In genomic region chr22:50267591-50268390, GRCh38 we compare ENCODE assay signal across 9 cellular contexts. TPM values are rescaled to one million over a fixed set of nuclear protein-coding genes. Genes with fewer than 3 reads are reported as not detected.
DNase-seq lines count a peak whose midpoint lies in the region; ATAC-seq and TF ChIP-seq lines count a peak whose summit lies in the region.
"Had no signal": no experiment of that assay in that cellular context is flagged by ENCODE, and none has a peak within 500 bp of the region (broad histone marks: within the 10 kb centered on the region; RNA-seq: fewer than 3 reads in every experiment).

No MANE protein-coding gene starts in this region.

- H3K4me1 Mint-ChIP-seq in natural killer cell = peaks cover 0 to 10% of the 10 kb centered on the region in 2 donors
- peaks cover 0 to 3% of the 10 kb centered on the region in 2 donors for H3K4me1 Mint-ChIP-seq in natural killer cell treated with Interleukin-12 subunit alpha and Interleukin-12 subunit beta and Interleukin-15 and Interleukin-18, amount 100 ng/mL, for 72 hours (ENCODE audit: low read depth in 2 of 2)
- peaks cover 19% of the 10 kb centered on the region for H3K4me1 Mint-ChIP-seq in activated naive CD4-positive, alpha-beta T cell treated with anti-CD3 and anti-CD28 coated beads, Interleukin-2, amount 10 ng/mL, durations not matched to agents 7 days and 5 days

- no peaks in the 10 kb centered on the region for H3K9me3 Mint-ChIP-seq in natural killer cell
- no peaks in the 10 kb centered on the region for H3K9me3 Mint-ChIP-seq in natural killer cell treated with Interleukin-12 subunit alpha and Interleukin-12 subunit beta and Interleukin-15 and Interleukin-18, amount 100 ng/mL, for 72 hours
- H3K9me3 Mint-ChIP-seq in activated naive CD4-positive, alpha-beta T cell treated with anti-CD3 and anti-CD28 coated beads, Interleukin-2, amount 10 ng/mL, durations not matched to agents 7 days and 5 days = no peaks in the 10 kb centered on the region

- H3K27ac Mint-ChIP-seq in natural killer cell = no peak overlapping the region
- H3K27ac Mint-ChIP-seq in natural killer cell treated with Interleukin-12 subunit alpha and Interleukin-12 subunit beta and Interleukin-15 and Interleukin-18, amount 100 ng/mL, for 72 hours = no peak overlapping the region
- no peak overlapping the region for H3K27ac Mint-ChIP-seq in activated naive CD4-positive, alpha-beta T cell treated with anti-CD3 and anti-CD28 coated beads, Interleukin-2, amount 10 ng/mL, durations not matched to agents 7 days and 5 days
- H3K27ac Mint-ChIP-seq: activated naive CD8-positive, alpha-beta T cell had no signal

- CTCF ChIA-PET in activated naive CD4-positive, alpha-beta T cell treated with anti-CD3 and anti-CD28 coated beads, Interleukin-2, amount 10 ng/mL, durations not matched to agents 7 days and 5 days (lab: Charles Lee) = interaction anchor here (1.0 to 1.5 kb wide), 3 partner anchors 17 to 192 kb away, joined by 3 to 5 read pairs (median 4); partner anchors contain the start of gene HDAC10

- intact Hi-C loops in natural killer cell (cut with micrococcal nuclease) (no loop called here), left ventricle myocardium superior (cut with micrococcal nuclease) (no loop called here)

- no peak for TF ChIP-seq CTCF in natural killer cell (IDR thresholded peaks at IDR 0.05)

- no peak overlapping the region for H3K4me3 Mint-ChIP-seq in natural killer cell
- no peak overlapping the region for H3K4me3 Mint-ChIP-seq in natural killer cell treated with Interleukin-12 subunit alpha and Interleukin-12 subunit beta and Interleukin-15 and Interleukin-18, amount 100 ng/mL, for 72 hours
- H3K4me3 Mint-ChIP-seq in activated naive CD4-positive, alpha-beta T cell treated with anti-CD3 and anti-CD28 coated beads, Interleukin-2, amount 10 ng/mL, durations not matched to agents 7 days and 5 days = no peak overlapping the region

- ATAC-seq in natural killer cell (peak in 2 of 3 donors; percentile 24 to 26), left ventricle myocardium superior (peak; percentile 74), HG03039 (IDR thresholded peaks at IDR 0.05; ENCODE audit: unreplicated experiment) (no peak), HG02588 (IDR thresholded peaks at IDR 0.05; ENCODE audit: unreplicated experiment) (no peak)
- no peak for ATAC-seq in natural killer cell treated with Interleukin-12 subunit alpha and Interleukin-12 subunit beta and Interleukin-15 and Interleukin-18, amount 100 ng/mL, for 72 hours

- DNase-seq in natural killer cell (no peak), left ventricle myocardium superior (peak; percentile 82), NCI-H1048 (lab: John Stamatoyannopoulos, UW) (no peak)
- no peak for DNase-seq in natural killer cell treated with Interleukin-12 subunit alpha and Interleukin-12 subunit beta and Interleukin-15 and Interleukin-18, amount 100 ng/mL, for 72 hours (ENCODE audit: low spot score)
- DNase-seq in activated naive CD4-positive, alpha-beta T cell treated with anti-CD3 and anti-CD28 coated beads, Interleukin-2, amount 10 ng/mL, durations not matched to agents 7 days and 5 days = peak; percentile 64
- DNase-seq in stimulated activated CD4-positive, alpha-beta T cell treated with anti-CD3 and anti-CD28 coated beads, Interleukin-1b, Interleukin-23, amount 100 ng/mL, for 1 hour (ENCODE audit: low read depth in 2 of 2) = peak; percentile 19 to 44

- H3K36me3 Mint-ChIP-seq in natural killer cell = no peaks in the 10 kb centered on the region
- no peaks in the 10 kb centered on the region for H3K36me3 Mint-ChIP-seq in natural killer cell treated with Interleukin-12 subunit alpha and Interleukin-12 subunit beta and Interleukin-15 and Interleukin-18, amount 100 ng/mL, for 72 hours
- H3K36me3 Mint-ChIP-seq in activated naive CD4-positive, alpha-beta T cell treated with anti-CD3 and anti-CD28 coated beads, Interleukin-2, amount 10 ng/mL, durations not matched to agents 7 days and 5 days = no peaks in the 10 kb centered on the region
- H3K36me3 Mint-ChIP-seq: activated naive CD8-positive, alpha-beta T cell had no signal

- peaks cover 0 to 7% of the 10 kb centered on the region in 2 donors for H3K27me3 Mint-ChIP-seq in natural killer cell (ENCODE audit: low read depth in 2 of 2)
- H3K27me3 Mint-ChIP-seq in natural killer cell treated with Interleukin-12 subunit alpha and Interleukin-12 subunit beta and Interleukin-15 and Interleukin-18, amount 100 ng/mL, for 72 hours = no peaks in the 10 kb centered on the region
- H3K27me3 Mint-ChIP-seq in activated naive CD4-positive, alpha-beta T cell treated with anti-CD3 and anti-CD28 coated beads, Interleukin-2, amount 10 ng/mL, durations not matched to agents 7 days and 5 days = peaks cover 70% of the 10 kb centered on the region

RNA-seq across cellular contexts. Expression of gene MAPK11, which starts 2.4 kb away (rescaled TPM):
- total RNA-seq in natural killer cell (1 to 10 TPM; 2.2 to 3.1 (median 2.2) TPM), left ventricle myocardium superior (9.1 TPM)
- total RNA-seq in natural killer cell treated with Interleukin-12 subunit alpha and Interleukin-12 subunit beta and Interleukin-15 and Interleukin-18, amount 100 ng/mL, for 72 hours = 10 to 100 TPM; 10.2 to 15.1 TPM

RNA-seq across cellular contexts. Expression of gene MAPK12, which starts 6.3 kb away (rescaled TPM):
- total RNA-seq in natural killer cell (1 to 10 TPM; 2.2 to 2.5 (median 2.4) TPM), left ventricle myocardium superior (15.8 TPM)
- 1 to 10 TPM; 1.6 to 9.0 TPM for total RNA-seq in natural killer cell treated with Interleukin-12 subunit alpha and Interleukin-12 subunit beta and Interleukin-15 and Interleukin-18, amount 100 ng/mL, for 72 hours

RNA-seq across cellular contexts. Expression of gene HDAC10, which starts 16.7 kb away (rescaled TPM):
- total RNA-seq in natural killer cell = 100 to 1,000 TPM; 112 to 131 (median 123) TPM
- total RNA-seq in natural killer cell treated with Interleukin-12 subunit alpha and Interleukin-12 subunit beta and Interleukin-15 and Interleukin-18, amount 100 ng/mL, for 72 hours = 100 to 1,000 TPM in 1 of 2 donors, 10 to 100 TPM in 1; 54.5 to 113 TPM
- 12.7 TPM for total RNA-seq in left ventricle myocardium superior

RNA-seq across cellular contexts. Expression of gene TUBGCP6, which starts 23.0 kb away (rescaled TPM):
- total RNA-seq in natural killer cell (100 to 1,000 TPM; 105 to 126 (median 118) TPM), left ventricle myocardium superior (18.4 TPM)
- 10 to 100 TPM; 47.6 to 80.1 TPM for total RNA-seq in natural killer cell treated with Interleukin-12 subunit alpha and Interleukin-12 subunit beta and Interleukin-15 and Interleukin-18, amount 100 ng/mL, for 72 hours

RNA-seq across cellular contexts. Expression of gene PLXNB2, which starts 39.7 kb away (rescaled TPM):
- 10 to 100 TPM in 2 of 3 donors, 1 to 10 TPM in 1; 6.0 to 34.7 (median 18.9) TPM for total RNA-seq in natural killer cell
- total RNA-seq in natural killer cell treated with Interleukin-12 subunit alpha and Interleukin-12 subunit beta and Interleukin-15 and Interleukin-18, amount 100 ng/mL, for 72 hours = 1 to 10 TPM; 4.4 to 5.5 TPM
- 81.7 TPM for total RNA-seq in left ventricle myocardium superior

Comparison
In these comparisons a context has a peak if more than half of its experiments do, and no peak if none do; other contexts are left out.
1. ATAC-seq: peak in natural killer cell (2 of 3) and left ventricle myocardium superior (single experiment); none in natural killer cell treated with Interleukin-12 subunit alpha and Interleukin-12 subunit beta and Interleukin-15 and Interleukin-18, amount 100 ng/mL, for 72 hours (0 of 2), HG03039 (single experiment) and HG02588 (single experiment).
2. DNase-seq: peak in activated naive CD4-positive, alpha-beta T cell treated with anti-CD3 and anti-CD28 coated beads, Interleukin-2, amount 10 ng/mL, durations not matched to agents 7 days and 5 days (single experiment), left ventricle myocardium superior (single experiment) and stimulated activated CD4-positive, alpha-beta T cell treated with anti-CD3 and anti-CD28 coated beads, Interleukin-1b, Interleukin-23, amount 100 ng/mL, for 1 hour (2 of 2); none in natural killer cell (single experiment), natural killer cell treated with Interleukin-12 subunit alpha and Interleukin-12 subunit beta and Interleukin-15 and Interleukin-18, amount 100 ng/mL, for 72 hours (single experiment) and NCI-H1048 (single experiment).